Comparison of ENCODE assay signal across 10 cellular contexts in the genomic region with DNA sequence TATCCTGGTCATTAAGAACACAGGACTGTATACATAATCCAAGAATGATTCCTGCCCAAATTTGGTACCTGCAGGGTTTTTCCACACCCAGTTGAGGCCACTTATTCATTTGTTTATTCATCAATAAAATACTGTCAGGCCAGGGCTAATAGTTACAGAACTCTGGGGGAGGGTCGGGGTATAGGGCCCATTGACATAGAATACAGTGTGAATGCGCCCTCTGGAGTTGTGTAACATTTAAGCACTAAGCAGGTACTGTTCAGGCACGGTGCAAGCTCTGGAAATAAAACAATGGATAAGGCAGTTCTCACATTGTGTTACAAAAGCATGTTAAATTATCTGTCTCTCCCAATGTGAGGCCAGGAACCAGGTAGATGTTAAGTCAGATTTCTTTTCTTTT. TPM values are rescaled to one million over a fixed set of nuclear protein-coding genes. Genes with fewer than 3 reads are reported as not detected.
DNase-seq lines count a peak whose midpoint lies in the region; ATAC-seq and TF ChIP-seq lines count a peak whose summit lies in the region.
"Had no signal": no experiment of that assay in that cellular context is flagged by ENCODE, and none has a peak within 500 bp of the region (broad histone marks: within the 10 kb centered on the region; RNA-seq: fewer than 3 reads in every experiment).

No MANE protein-coding gene starts in this region.

- peak; percentile 14 for DNase-seq in stimulated activated CD4-positive, alpha-beta T cell treated with anti-CD3 and anti-CD28 coated beads, Interleukin-4, amount 100 ng/mL, for 24 hours
- no peak for DNase-seq in stimulated activated CD4-positive, alpha-beta T cell treated with anti-CD3 and anti-CD28 coated beads, Interleukin-4, amount 100 ng/mL, for 4 hours
- DNase-seq in NCI-H128 (lab: John Stamatoyannopoulos, UW; ENCODE audit: unreplicated experiment) = peak; percentile 3
- peak; percentile 22 for DNase-seq in UCSD-AML1 (lab: John Stamatoyannopoulos, UW; ENCODE audit: unreplicated experiment)
- no peak for DNase-seq in upper lobe of right lung
- DNase-seq in activated T-helper 2 cell treated with anti-CD3 and anti-CD28 coated beads, Interferon-gamma antibody, Interleukin-2, Interleukin-4, amounts not matched to agents 10 μg/mL and 5 μg/mL and 100 μg/mL, durations not matched to agents 14 hours and 24 hours and 36 hours (ENCODE audit: low spot score) = no peak
- DNase-seq in sigmoid colon = no peak
- DNase-seq: C1 segment of cervical spinal cord had no signal

- H3K4me3 Mint-ChIP-seq in activated T-helper 2 cell treated with anti-CD3 and anti-CD28 coated beads, Interferon-gamma antibody, Interleukin-2, Interleukin-4, amounts not matched to agents 10 μg/mL and 5 μg/mL and 100 μg/mL, durations not matched to agents 14 hours and 24 hours and 36 hours (ENCODE audit: low read depth) = no peak overlapping the region

- no peaks in the 10 kb centered on the region for H3K9me3 Mint-ChIP-seq in activated T-helper 2 cell treated with anti-CD3 and anti-CD28 coated beads, Interferon-gamma antibody, Interleukin-2, Interleukin-4, amounts not matched to agents 10 μg/mL and 5 μg/mL and 100 μg/mL, durations not matched to agents 14 hours and 24 hours and 36 hours

- H3K36me3 ChIP-seq in upper lobe of right lung (no peaks in the 10 kb centered on the region), sigmoid colon (no peaks in the 10 kb centered on the region)
- H3K36me3 ChIP-seq: SJSA1 had no signal

- H3K4me3 ChIP-seq in upper lobe of right lung (no peak overlapping the region), sigmoid colon (no peak overlapping the region)
- H3K4me3 ChIP-seq: SJSA1 had no signal

- H3K9me3 ChIP-seq in upper lobe of right lung = no peaks in the 10 kb centered on the region
- no peaks in the 10 kb centered on the region for H3K9me3 ChIP-seq in sigmoid colon
- H3K9me3 ChIP-seq: SJSA1 had no signal

- TF ChIP-seq CTCF in upper lobe of right lung (IDR thresholded peaks at IDR 0.05) (no peak), sigmoid colon (IDR thresholded peaks at IDR 0.05) (no peak)

- ATAC-seq in upper lobe of right lung (peak; percentile 52), GM21825 (IDR thresholded peaks at IDR 0.05; ENCODE audit: unreplicated experiment) (no peak)

- no peak overlapping the region for H3K27ac Mint-ChIP-seq in activated T-helper 2 cell treated with anti-CD3 and anti-CD28 coated beads, Interferon-gamma antibody, Interleukin-2, Interleukin-4, amounts not matched to agents 10 μg/mL and 5 μg/mL and 100 μg/mL, durations not matched to agents 14 hours and 24 hours and 36 hours

- intact Hi-C loops in upper lobe of right lung (cut with DNase I) = no loop called here
- intact Hi-C loops in activated T-helper 2 cell treated with anti-CD3 and anti-CD28 coated beads, Interferon-gamma antibody, Interleukin-2, Interleukin-4, amounts not matched to agents 10 μg/mL and 5 μg/mL and 100 μg/mL, durations not matched to agents 14 hours and 24 hours and 36 hours (cut with micrococcal nuclease) = no loop called here
- intact Hi-C loops in sigmoid colon (cut with DNase I) = no loop called here

- H3K4me1 Mint-ChIP-seq in activated T-helper 2 cell treated with anti-CD3 and anti-CD28 coated beads, Interferon-gamma antibody, Interleukin-2, Interleukin-4, amounts not matched to agents 10 μg/mL and 5 μg/mL and 100 μg/mL, durations not matched to agents 14 hours and 24 hours and 36 hours (ENCODE audit: low read depth) = no peaks in the 10 kb centered on the region

- H3K27me3 ChIP-seq in upper lobe of right lung = no peaks in the 10 kb centered on the region
- no peaks in the 10 kb centered on the region for H3K27me3 ChIP-seq in sigmoid colon
- H3K27me3 ChIP-seq: SJSA1 had no signal

- no peaks in the 10 kb centered on the region for H3K36me3 Mint-ChIP-seq in activated T-helper 2 cell treated with anti-CD3 and anti-CD28 coated beads, Interferon-gamma antibody, Interleukin-2, Interleukin-4, amounts not matched to agents 10 μg/mL and 5 μg/mL and 100 μg/mL, durations not matched to agents 14 hours and 24 hours and 36 hours (ENCODE audit: low read depth)

- H3K4me1 ChIP-seq in upper lobe of right lung = no peaks in the 10 kb centered on the region
- no peaks in the 10 kb centered on the region for H3K4me1 ChIP-seq in sigmoid colon
- H3K4me1 ChIP-seq: SJSA1 had no signal

- no peak overlapping the region for H3K27ac ChIP-seq in upper lobe of right lung
- H3K27ac ChIP-seq in sigmoid colon = no peak overlapping the region
- H3K27ac ChIP-seq: SJSA1 had no signal

- no peaks in the 10 kb centered on the region for H3K27me3 Mint-ChIP-seq in activated T-helper 2 cell treated with anti-CD3 and anti-CD28 coated beads, Interferon-gamma antibody, Interleukin-2, Interleukin-4, amounts not matched to agents 10 μg/mL and 5 μg/mL and 100 μg/mL, durations not matched to agents 14 hours and 24 hours and 36 hours (ENCODE audit: low read depth)

- TF ChIP-seq POLR2A in sigmoid colon (IDR thresholded peaks at IDR 0.05) = no peak

- no peak for TF ChIP-seq EP300 in sigmoid colon (IDR thresholded peaks at IDR 0.05)

- 8 to 20% methylated on average over 3 of the region's 3 CpGs for WGBS in sigmoid colon, 2 donors

RNA-seq across cellular contexts. Expression of a gene that starts 30.8 kb away (rescaled TPM):
- total RNA-seq in upper lobe of right lung = 39.9 TPM
- 46.4 and 47.7 TPM in 2 replicates for total RNA-seq in activated T-helper 2 cell treated with anti-CD3 and anti-CD28 coated beads, Interferon-gamma antibody, Interleukin-2, Interleukin-4, amounts not matched to agents 10 μg/mL and 5 μg/mL and 100 μg/mL, durations not matched to agents 14 hours and 24 hours and 36 hours
- 100 to 1,000 TPM in 3 of 4 donors, 10 to 100 TPM in 1; 91.1 to 184 (median 145) TPM for total RNA-seq in sigmoid colon
- polyA plus RNA-seq in sigmoid colon = 10 to 100 TPM; 16.8 to 24.8 (median 18.0) TPM

RNA-seq across cellular contexts. Expression of a gene that starts 53.5 kb away (rescaled TPM):
- total RNA-seq in upper lobe of right lung (1,406 TPM), sigmoid colon (1,000 to 10,000 TPM; 4,012 to 6,800 (median 5,576) TPM)
- 1,827 and 1,844 TPM in 2 replicates for total RNA-seq in activated T-helper 2 cell treated with anti-CD3 and anti-CD28 coated beads, Interferon-gamma antibody, Interleukin-2, Interleukin-4, amounts not matched to agents 10 μg/mL and 5 μg/mL and 100 μg/mL, durations not matched to agents 14 hours and 24 hours and 36 hours
- 1,000 to 10,000 TPM; 3,214 to 5,574 (median 3,832) TPM for polyA plus RNA-seq in sigmoid colon

Comparison
In these comparisons a context has a peak if more than half of its experiments do, and no peak if none do; other contexts are left out.
1. DNase-seq: peak in stimulated activated CD4-positive, alpha-beta T cell treated with anti-CD3 and anti-CD28 coated beads, Interleukin-4, amount 100 ng/mL, for 24 hours (single experiment), NCI-H128 (single experiment) and UCSD-AML1 (single experiment); none in stimulated activated CD4-positive, alpha-beta T cell treated with anti-CD3 and anti-CD28 coated beads, Interleukin-4, amount 100 ng/mL, for 4 hours (0 of 2), upper lobe of right lung (single experiment), activated T-helper 2 cell treated with anti-CD3 and anti-CD28 coated beads, Interferon-gamma antibody, Interleukin-2, Interleukin-4, amounts not matched to agents 10 μg/mL and 5 μg/mL and 100 μg/mL, durations not matched to agents 14 hours and 24 hours and 36 hours (single experiment) and sigmoid colon (single experiment).